26 cellular contexts compared by ENCODE assay signal in genomic region chr12:27387473-27387872, GRCh38. TPM values are rescaled to one million over a fixed set of nuclear protein-coding genes. Genes with fewer than 3 reads are reported as not detected.
"Had no signal": no experiment of that assay in that cellular context is flagged by ENCODE, and none has a peak within 500 bp of the region (broad histone marks: within the 10 kb centered on the region; RNA-seq: fewer than 3 reads in every experiment).

No MANE protein-coding gene starts in this region.

- H3K27ac Mint-ChIP-seq: activated CD8-positive, alpha-beta T cell treated with anti-CD3 and anti-CD28 coated beads, Interleukin-2, amount 10 ng/mL, durations not matched to agents 7 days and 5 days; activated naive CD8-positive, alpha-beta T cell treated with anti-CD3 and anti-CD28 coated beads, Interleukin-2, amount 10 ng/mL, durations not matched to agents 7 days and 5 days; T-helper 1 cell treated with Interleukin-12 subunit alpha and Interleukin-12 subunit beta and Interleukin-4 antibody, amounts not matched to agents 30 μg/mL and 1 μg/mL, for 36 hours; WTC11 had no signal

- FAIRE-seq: colon had no signal

- H3K9me3 ChIP-seq: adrenal gland, Peyer's patch, SJSA1 had no signal

- H3K4me3 Mint-ChIP-seq: activated CD8-positive, alpha-beta T cell treated with anti-CD3 and anti-CD28 coated beads, Interleukin-2, amount 10 ng/mL, durations not matched to agents 7 days and 5 days; activated naive CD8-positive, alpha-beta T cell treated with anti-CD3 and anti-CD28 coated beads, Interleukin-2, amount 10 ng/mL, durations not matched to agents 7 days and 5 days; T-helper 1 cell treated with Interleukin-12 subunit alpha and Interleukin-12 subunit beta and Interleukin-4 antibody, amounts not matched to agents 30 μg/mL and 1 μg/mL, for 36 hours; WTC11 had no signal

- DNase-seq: activated CD4-positive, alpha-beta T cell treated with anti-CD3 and anti-CD28 coated beads for 48 hours; activated CD4-positive, alpha-beta T cell treated with anti-CD3 and anti-CD28 coated beads, Interleukin-2, amount 50 U/mL, for 4 hours; activated CD4-positive, CD25-positive, alpha-beta regulatory T cell treated with anti-CD3 and anti-CD28 coated beads, Interleukin-2, amount 50 U/mL, for 72 hours; activated CD8-positive, alpha-beta memory T cell treated with anti-CD3 and anti-CD28 coated beads, Interleukin-2, amount 50 U/mL, for 48 hours; activated CD8-positive, alpha-beta T cell treated with anti-CD3 and anti-CD28 coated beads, Interleukin-2, amount 10 ng/mL, durations not matched to agents 7 days and 5 days; activated naive CD4-positive, alpha-beta T cell treated with anti-CD3 and anti-CD28 coated beads, Interleukin-2, amount 50 U/mL, for 16 hours; activated naive CD8-positive, alpha-beta T cell treated with anti-CD3 and anti-CD28 coated beads, Interleukin-2, amount 10 ng/mL, durations not matched to agents 7 days and 5 days; activated T-cell treated with anti-CD3 and anti-CD28 coated beads, Interleukin-2, amount 50 U/mL, for 1 hour; adrenal gland; anterior cingulate cortex; cerebellar nuclear complex; NCI-H1092; NCI-H1417; NCI-H2029; NCI-H2107; NCI-H345; NCI-H510A treated with DMSO at 0.1 percent for 48 hours; NCI-H69; Peyer's patch; SHP77; SW 1271 had no signal

- H3K27me3 ChIP-seq: adrenal gland, Peyer's patch, SJSA1 had no signal

- H3K36me3 ChIP-seq: adrenal gland, Peyer's patch had no signal

- H3K4me3 ChIP-seq: adrenal gland, Peyer's patch, SJSA1 had no signal

- H3K27me3 Mint-ChIP-seq: activated naive CD8-positive, alpha-beta T cell treated with anti-CD3 and anti-CD28 coated beads, Interleukin-2, amount 10 ng/mL, durations not matched to agents 7 days and 5 days had no signal

- H3K27ac ChIP-seq: adrenal gland, Peyer's patch, SJSA1 had no signal

- ATAC-seq: activated CD8-positive, alpha-beta T cell treated with anti-CD3 and anti-CD28 coated beads, Interleukin-2, amount 10 ng/mL, durations not matched to agents 7 days and 5 days; SK-N-SH treated with all-trans-retinoic acid at 6 μM for 48 hours; WTC11 had no signal

- H3K4me1 Mint-ChIP-seq: activated naive CD8-positive, alpha-beta T cell treated with anti-CD3 and anti-CD28 coated beads, Interleukin-2, amount 10 ng/mL, durations not matched to agents 7 days and 5 days; WTC11 had no signal

- H3K9me3 Mint-ChIP-seq: T-helper 1 cell treated with Interleukin-12 subunit alpha and Interleukin-12 subunit beta and Interleukin-4 antibody, amounts not matched to agents 30 μg/mL and 1 μg/mL, for 36 hours had no signal

- H3K4me1 ChIP-seq: adrenal gland, Peyer's patch had no signal

RNA-seq across cellular contexts. Expression of gene SMCO2, which starts 59.1 kb away (rescaled TPM):
- total RNA-seq: activated naive CD8-positive, alpha-beta T cell treated with anti-CD3 and anti-CD28 coated beads, Interleukin-2, amount 10 ng/mL, durations not matched to agents 7 days and 5 days; Peyer's patch; SJSA1 had no signal
